ENCODE assay signal across 21 cellular contexts in genomic region chr20:50527068-50527605, GRCh38.
"Had no signal": no experiment of that assay in that cellular context is flagged by ENCODE, and none has a peak within 500 bp of the region (broad histone marks: within the 10 kb centered on the region; RNA-seq: fewer than 3 reads in every experiment).

No MANE protein-coding gene starts in this region.

- H3K4me3 Mint-ChIP-seq: activated CD4-positive, alpha-beta T cell treated with anti-CD3 and anti-CD28 coated beads, Interleukin-2, amount 10 ng/mL, durations not matched to agents 24 days and 14 days; activated CD8-positive, alpha-beta T cell treated with anti-CD3 and anti-CD28 coated beads, Interleukin-2, amount 10 ng/mL, durations not matched to agents 7 days and 5 days; activated naive CD4-positive, alpha-beta T cell treated with anti-CD3 and anti-CD28 coated beads, Interleukin-2, amount 10 ng/mL, durations not matched to agents 7 days and 5 days; memory B cell; naive thymus-derived CD8-positive, alpha-beta T cell; stimulated activated effector memory CD8-positive, alpha-beta T cell treated with anti-CD3 and anti-CD28 coated beads, Interleukin-12 subunit alpha, Interleukin-12 subunit beta, amount 100 ng/mL, for 72 hours; T-cell had no signal

- H3K27me3 Mint-ChIP-seq: activated CD4-positive, alpha-beta T cell treated with anti-CD3 and anti-CD28 coated beads, Interleukin-2, amount 10 ng/mL, durations not matched to agents 24 days and 14 days; activated naive CD4-positive, alpha-beta T cell treated with anti-CD3 and anti-CD28 coated beads, Interleukin-2, amount 10 ng/mL, durations not matched to agents 7 days and 5 days; memory B cell; naive thymus-derived CD8-positive, alpha-beta T cell; T-cell had no signal

- H3K4me1 ChIP-seq: pancreas had no signal

- DNase-seq: activated CD4-positive, alpha-beta T cell treated with anti-CD3 and anti-CD28 coated beads, Interleukin-2, amount 10 ng/mL, durations not matched to agents 24 days and 14 days; activated CD4-positive, CD25-positive, alpha-beta regulatory T cell; activated CD8-positive, alpha-beta memory T cell treated with anti-CD3 and anti-CD28 coated beads, Interleukin-2, amount 50 U/mL, for 4 hours; activated CD8-positive, alpha-beta T cell treated with anti-CD3 and anti-CD28 coated beads, Interleukin-2, amount 10 ng/mL, durations not matched to agents 7 days and 5 days; activated effector memory CD4-positive, alpha-beta T cell treated with Interleukin-2 at 50 U/mL for 16 hours; activated naive CD4-positive, alpha-beta T cell treated with anti-CD3 and anti-CD28 coated beads, Interleukin-2, amount 10 ng/mL, durations not matched to agents 7 days and 5 days; activated T-cell treated with anti-CD3 and anti-CD28 coated beads, Interleukin-2, amount 50 U/mL, for 48 hours; cerebellar nuclear complex; cortex of kidney; left ventricle myocardium superior; mucosa of descending colon; naive thymus-derived CD8-positive, alpha-beta T cell; pancreas; right lobe of liver; stimulated activated CD4-positive, alpha-beta T cell treated with anti-CD3 and anti-CD28 coated beads, Interleukin-4, amount 100 ng/mL, for 24 hours; T-cell; thyroid gland had no signal

- FAIRE-seq: bronchial epithelial cell, pancreas, urothelium cell line had no signal

- H3K27ac ChIP-seq: pancreas, thyroid gland had no signal

- H3K27ac Mint-ChIP-seq: activated CD4-positive, alpha-beta T cell treated with anti-CD3 and anti-CD28 coated beads, Interleukin-2, amount 10 ng/mL, durations not matched to agents 24 days and 14 days; activated CD8-positive, alpha-beta T cell treated with anti-CD3 and anti-CD28 coated beads, Interleukin-2, amount 10 ng/mL, durations not matched to agents 7 days and 5 days; activated naive CD4-positive, alpha-beta T cell treated with anti-CD3 and anti-CD28 coated beads, Interleukin-2, amount 10 ng/mL, durations not matched to agents 7 days and 5 days; memory B cell; naive thymus-derived CD8-positive, alpha-beta T cell; stimulated activated effector memory CD8-positive, alpha-beta T cell treated with anti-CD3 and anti-CD28 coated beads, Interleukin-12 subunit alpha, Interleukin-12 subunit beta, amount 100 ng/mL, for 72 hours; T-cell had no signal

- H3K9me3 ChIP-seq: mucosa of descending colon, pancreas, right lobe of liver, thyroid gland had no signal

- H3K4me3 ChIP-seq: mucosa of descending colon, pancreas, right lobe of liver, thyroid gland had no signal

- ATAC-seq: activated CD8-positive, alpha-beta T cell treated with anti-CD3 and anti-CD28 coated beads, Interleukin-2, amount 10 ng/mL, durations not matched to agents 7 days and 5 days; naive thymus-derived CD8-positive, alpha-beta T cell; stimulated activated effector memory CD8-positive, alpha-beta T cell treated with anti-CD3 and anti-CD28 coated beads, Interleukin-12 subunit alpha, Interleukin-12 subunit beta, amount 100 ng/mL, for 72 hours; T-cell had no signal

- H3K36me3 ChIP-seq: pancreas, right lobe of liver, thyroid gland had no signal

- H3K9me3 Mint-ChIP-seq: activated CD4-positive, alpha-beta T cell treated with anti-CD3 and anti-CD28 coated beads, Interleukin-2, amount 10 ng/mL, durations not matched to agents 24 days and 14 days; activated naive CD4-positive, alpha-beta T cell treated with anti-CD3 and anti-CD28 coated beads, Interleukin-2, amount 10 ng/mL, durations not matched to agents 7 days and 5 days; memory B cell; naive thymus-derived CD8-positive, alpha-beta T cell; stimulated activated effector memory CD8-positive, alpha-beta T cell treated with anti-CD3 and anti-CD28 coated beads, Interleukin-12 subunit alpha, Interleukin-12 subunit beta, amount 100 ng/mL, for 72 hours; T-cell had no signal

- H3K27me3 ChIP-seq: pancreas, right lobe of liver, thyroid gland had no signal
